In the genomic region with DNA sequence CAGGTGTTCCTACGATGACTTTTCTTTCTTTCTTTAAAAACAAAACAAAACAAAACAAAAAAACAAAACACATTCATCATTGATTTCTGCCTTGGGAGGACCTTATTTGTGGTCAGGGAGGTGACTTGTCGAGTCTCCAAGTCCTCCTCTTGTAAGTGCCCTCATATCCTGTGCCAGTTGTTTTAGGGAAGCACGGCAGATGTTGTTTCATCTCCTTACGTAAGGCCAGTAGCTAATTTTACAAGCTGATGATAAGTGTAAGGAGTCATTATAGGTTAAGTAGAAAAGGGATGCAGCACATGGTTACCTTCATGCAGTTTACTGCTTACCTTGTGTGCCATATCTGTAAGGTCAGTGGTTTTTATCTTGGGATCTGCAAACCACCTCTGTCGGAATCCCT, we compare ENCODE assay signal across 26 cellular contexts.
"Had no signal": no experiment of that assay in that cellular context is flagged by ENCODE, and none has a peak within 500 bp of the region (broad histone marks: within the 10 kb centered on the region; RNA-seq: fewer than 3 reads in every experiment).

No MANE protein-coding gene starts in this region.

- ATAC-seq: activated CD8-positive, alpha-beta memory T cell treated with anti-CD3 and anti-CD28 coated beads, Interleukin-2, amount 10 ng/mL, durations not matched to agents 7 days and 5 days; activated naive CD4-positive, alpha-beta T cell treated with anti-CD3 and anti-CD28 coated beads, Interleukin-2, amount 50 U/mL, for 72 hours; activated naive CD8-positive, alpha-beta T cell treated with anti-CD3 and anti-CD28 coated beads, Interleukin-2, amount 50 U/mL, for 24 hours; activated T-cell treated with anti-CD3 and anti-CD28 coated beads, Interleukin-2, amount 50 U/mL, for 4 hours; body of pancreas; Right ventricle myocardium inferior; SK-N-SH treated with all-trans-retinoic acid at 6 μM for 48 hours; T-helper 17 cell; WTC11 had no signal

- FAIRE-seq: bronchial epithelial cell, TTC549 had no signal

- DNase-seq: activated CD4-positive, alpha-beta T cell treated with anti-CD3 and anti-CD28 coated beads for 1 hour; activated CD4-positive, alpha-beta T cell treated with anti-CD3 and anti-CD28 coated beads, Interleukin-2, amount 10 ng/mL, durations not matched to agents 24 days and 14 days; activated CD4-positive, alpha-beta T cell treated with anti-CD3 and anti-CD28 coated beads, Interleukin-2, amount 50 U/mL, for 48 hours; activated CD8-positive, alpha-beta memory T cell treated with anti-CD3 and anti-CD28 coated beads, Interleukin-2, amount 10 ng/mL, durations not matched to agents 7 days and 5 days; activated effector memory CD4-positive, alpha-beta T cell treated with anti-CD3 and anti-CD28 coated beads, Interleukin-2, amount 50 U/mL, for 16 hours; activated naive CD4-positive, alpha-beta T cell treated with Interleukin-2 at 50 U/mL for 16 hours; activated naive CD8-positive, alpha-beta T cell treated with anti-CD3 and anti-CD28 coated beads, Interleukin-2, amount 50 U/mL, for 24 hours; activated T-cell treated with anti-CD3 and anti-CD28 coated beads, Interleukin-2, amount 50 U/mL, for 4 hours; amniotic stem cell; body of pancreas; central memory CD4-positive, alpha-beta T cell; Karpas-422; NCI-H1105 treated with DMSO at 0.1 percent for 48 hours; NCI-H1436 treated with DMSO at 0.1 percent for 48 hours; NCI-H187; NCI-H2081; NCI-H446; RPMI8226; T-helper 17 cell; T-helper 9 cell had no signal
